Comparison of ENCODE assay signal across 1 cellular context in genomic region chr18:23183356-23184150, GRCh38.
TF ChIP-seq lines count a peak whose summit lies in the region.

No MANE protein-coding gene starts in this region.

TF ChIP-seq in GM23338, 12 proteins besides CTCF, POLR2A, EP300 and RAD21 (continued from another document):
- no peak for TF ChIP-seq EZH2 (IDR thresholded peaks at IDR 0.05; ENCODE audit: low read depth, unreplicated experiment)
- TF ChIP-seq STAT1 (IDR thresholded peaks at IDR 0.05; ENCODE audit: unreplicated experiment) = no peak
- TF ChIP-seq POLR2AphosphoS5 (IDR thresholded peaks at IDR 0.05; ENCODE audit: low read depth) = no peak
- no peak for TF ChIP-seq ZNF331 (CRISPR knock-in tag; IDR thresholded peaks at IDR 0.05; ENCODE audit: low read depth)
- no peak for TF ChIP-seq ZNF114 (CRISPR knock-in tag; IDR thresholded peaks at IDR 0.05)
- TF ChIP-seq REST (IDR thresholded peaks at IDR 0.05; ENCODE audit: unreplicated experiment) = no peak
TF ChIP-seq in GM23338: peak in this region for 0.
